Comparison of ENCODE assay signal across 21 cellular contexts in genomic region chr9:88219601-88220000, GRCh38.
DNase-seq lines count a peak whose midpoint lies in the region; ATAC-seq and TF ChIP-seq lines count a peak whose summit lies in the region.
"Had no signal": no experiment of that assay in that cellular context is flagged by ENCODE, and none has a peak within 500 bp of the region (broad histone marks: within the 10 kb centered on the region; RNA-seq: fewer than 3 reads in every experiment).

No MANE protein-coding gene starts in this region.

- no peaks in the 10 kb centered on the region for H3K79me2 ChIP-seq in osteoblast (ENCODE audit: insufficient read depth, low read length)

- H3K27ac ChIP-seq in SK-N-MC = peak overlapping the region; percentile 60; the same call in 1 of the 2 replicates
- no peak overlapping the region for H3K27ac ChIP-seq in osteoblast (ENCODE audit: low read depth, low read length)
- no peak overlapping the region for H3K27ac ChIP-seq in body of pancreas

- H3K27me3 Mint-ChIP-seq in glutamatergic neuron (ENCODE audit: unreplicated experiment) = no peaks in the 10 kb centered on the region

- intact Hi-C loops in body of pancreas (cut with DNase I) = no loop called here

- H3K27me3 ChIP-seq in osteoblast (ENCODE audit: insufficient read depth, low read length) = peaks cover 3% of the 10 kb centered on the region
- no peaks in the 10 kb centered on the region for H3K27me3 ChIP-seq in body of pancreas

- peaks cover 15% of the 10 kb centered on the region for H3K4me1 Mint-ChIP-seq in glutamatergic neuron (ENCODE audit: low read depth, unreplicated experiment)
- H3K4me1 Mint-ChIP-seq: CD4-positive, alpha-beta memory T cell had no signal

- H3K27ac Mint-ChIP-seq in glutamatergic neuron (ENCODE audit: unreplicated experiment) = no peak overlapping the region
- H3K27ac Mint-ChIP-seq: CD4-positive, alpha-beta memory T cell had no signal

- ATAC-seq in body of pancreas = no peak
- ATAC-seq: GM12878 had no signal

- H4K20me1 ChIP-seq in osteoblast (ENCODE audit: insufficient read depth, low read length) = no peaks in the 10 kb centered on the region

- no peak overlapping the region for H3K4me3 ChIP-seq in SK-N-MC
- H3K4me3 ChIP-seq in osteoblast (ENCODE audit: insufficient read depth, low read length) = no peak overlapping the region
- no peak overlapping the region for H3K4me3 ChIP-seq in body of pancreas
- H3K4me3 ChIP-seq: GM12878 had no signal

- H3K36me3 Mint-ChIP-seq in glutamatergic neuron (ENCODE audit: unreplicated experiment) = peaks cover 4% of the 10 kb centered on the region
- H3K36me3 Mint-ChIP-seq: CD4-positive, alpha-beta memory T cell had no signal

- H3K36me3 ChIP-seq in SK-N-MC (ENCODE audit: insufficient read depth, low read length) (no peaks in the 10 kb centered on the region), osteoblast (ENCODE audit: insufficient read depth, low read length) (no peaks in the 10 kb centered on the region), body of pancreas (replicated peaks in 1 of 2; ENCODE audit: insufficient read depth in 1 of 2, low read depth in 2 of 2) (no peaks in the 10 kb centered on the region)

- H3K9ac ChIP-seq in SK-N-MC (ENCODE audit: insufficient read length) = no peak overlapping the region

- 68 to 82% methylated on average over 4 of the region's 4 CpGs for WGBS in body of pancreas, 2 donors

- H3K4me1 ChIP-seq in osteoblast (ENCODE audit: insufficient read depth, low read length) (no peaks in the 10 kb centered on the region), body of pancreas (no peaks in the 10 kb centered on the region)
- H3K4me1 ChIP-seq: Caco-2 had no signal

- H2AFZ ChIP-seq in osteoblast (ENCODE audit: low read length) = no peak overlapping the region

- TF ChIP-seq CTCF in osteoblast (IDR thresholded peaks at IDR 0.05; ENCODE audit: extremely low read depth, low read depth, low read length) (no peak), glutamatergic neuron (IDR thresholded peaks at IDR 0.05; ENCODE audit: partially characterized antibody, unreplicated experiment) (no peak), body of pancreas (IDR thresholded peaks at IDR 0.05) (no peak)

- H3K4me3 Mint-ChIP-seq in glutamatergic neuron (ENCODE audit: unreplicated experiment) = no peak overlapping the region
- H3K4me3 Mint-ChIP-seq: CD4-positive, alpha-beta memory T cell had no signal

- DNase-seq in AG20443 (ENCODE audit: low spot score) (peak; percentile 42), SK-N-MC (ENCODE audit: low read depth, low spot score) (no peak), fibroblast of gingiva (ENCODE audit: low read depth) (peak; percentile 64), osteoblast (ENCODE audit: insufficient read length, low spot score, missing footprints) (peak; percentile 77), glutamatergic neuron (no peak), hippocampal formation (lab: John Stamatoyannopoulos, UW) (no peak), body of pancreas (no peak), NOMO-1 treated with DMSO at 0.1 percent for 48 hours (lab: John Stamatoyannopoulos, UW; ENCODE audit: unreplicated experiment) (no peak)
- DNase-seq: Caco-2; CD4-positive, alpha-beta memory T cell; DMS 273 treated with DMSO at 0.1 percent for 48 hours; DMS79 treated with DMSO at 0.1 percent for 48 hours; Kasumi-1; NCI-H1694; NCI-H2081; NCI-H2171 treated with DMSO at 0.1 percent for 48 hours; NCI-H446; NCI-H526; RPMI8226; SHP77 had no signal

- H3K4me2 ChIP-seq in osteoblast (ENCODE audit: insufficient read depth, low read length) = no peak overlapping the region

- H3K9me3 ChIP-seq in SK-N-MC (ENCODE audit: low read depth, low read length) (no peaks in the 10 kb centered on the region), osteoblast (ENCODE audit: low read depth, low read length) (no peaks in the 10 kb centered on the region), body of pancreas (no peaks in the 10 kb centered on the region)
- H3K9me3 ChIP-seq: Caco-2 had no signal

- H3K9me3 Mint-ChIP-seq in glutamatergic neuron (ENCODE audit: unreplicated experiment) = peaks cover 4% of the 10 kb centered on the region

- no peak for TF ChIP-seq POLR2A in body of pancreas (IDR thresholded peaks at IDR 0.05)

Comparison
In these comparisons a context has a peak if more than half of its experiments do, and no peak if none do; other contexts are left out.
1. DNase-seq: peak in AG20443 (single experiment), fibroblast of gingiva (single experiment) and osteoblast (single experiment); none in SK-N-MC (single experiment), glutamatergic neuron (single experiment), hippocampal formation (0 of 2), body of pancreas (0 of 4) and NOMO-1 treated with DMSO at 0.1 percent for 48 hours (single experiment).